ENCODE assay signal across 1 cellular context in the genomic region with DNA sequence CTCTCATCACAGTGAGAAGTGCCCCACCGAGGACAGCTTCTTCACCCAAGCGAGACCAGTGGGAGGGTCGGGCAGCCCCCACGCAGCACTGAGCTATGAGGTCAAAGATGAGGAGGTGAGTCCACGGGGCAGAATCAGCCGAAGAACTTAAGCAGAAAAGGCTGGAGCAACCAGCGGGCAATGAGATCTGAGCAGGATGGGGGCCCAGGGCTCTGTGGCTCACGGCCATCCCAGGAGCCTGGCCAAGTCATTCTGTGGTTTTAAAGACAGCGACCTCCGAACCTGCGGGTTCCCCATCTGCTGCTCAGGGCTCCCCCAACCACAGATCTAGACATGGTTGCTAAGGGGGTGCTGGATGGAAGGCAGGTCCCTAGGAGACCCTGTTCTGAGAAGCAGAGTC.
TF ChIP-seq lines count a peak whose summit lies in the region.

No MANE protein-coding gene starts in this region.

TF ChIP-seq in H1, 55 proteins besides CTCF, POLR2A, EP300 and RAD21:
- TF ChIP-seq RBBP5 (IDR thresholded peaks at IDR 0.05; ENCODE audit: borderline replicate concordance, low read depth, low read length) (no peak), TCF12 (IDR thresholded peaks at IDR 0.05; ENCODE audit: low read depth, low read length) (no peak), CTBP2 (IDR thresholded peaks at IDR 0.05; ENCODE audit: borderline replicate concordance, insufficient read depth, insufficient read length, low read length) (no peak), CHD2 (IDR thresholded peaks at IDR 0.05; ENCODE audit: low read length) (no peak), FOSL1 (IDR thresholded peaks at IDR 0.05; ENCODE audit: insufficient read depth, low read depth, low read length) (no peak), SIN3A (conservative IDR thresholded peaks at IDR 0.05 in 1 of 2, IDR thresholded peaks at IDR 0.05 in 1 of 2; ENCODE audit: low read depth in 1 of 2, low read length in 2 of 2) (no peak), JUND (IDR thresholded peaks at IDR 0.05; ENCODE audit: low read length) (no peak), TBP (IDR thresholded peaks at IDR 0.05; ENCODE audit: low read depth, low read length) (no peak), CBX5 (IDR thresholded peaks at IDR 0.05; ENCODE audit: low read depth, low read length) (no peak), BACH1 (IDR thresholded peaks at IDR 0.05; ENCODE audit: low read length) (no peak), ZNF274 (IDR thresholded peaks at IDR 0.05; ENCODE audit: borderline replicate concordance, extremely low read depth, low read length) (no peak), RNF2 (IDR thresholded peaks at IDR 0.05; ENCODE audit: borderline replicate concordance, low read depth, low read length, missing control alignments, poor library complexity, severe bottlenecking) (no peak)
- TF ChIP-seq, protein P1, sequence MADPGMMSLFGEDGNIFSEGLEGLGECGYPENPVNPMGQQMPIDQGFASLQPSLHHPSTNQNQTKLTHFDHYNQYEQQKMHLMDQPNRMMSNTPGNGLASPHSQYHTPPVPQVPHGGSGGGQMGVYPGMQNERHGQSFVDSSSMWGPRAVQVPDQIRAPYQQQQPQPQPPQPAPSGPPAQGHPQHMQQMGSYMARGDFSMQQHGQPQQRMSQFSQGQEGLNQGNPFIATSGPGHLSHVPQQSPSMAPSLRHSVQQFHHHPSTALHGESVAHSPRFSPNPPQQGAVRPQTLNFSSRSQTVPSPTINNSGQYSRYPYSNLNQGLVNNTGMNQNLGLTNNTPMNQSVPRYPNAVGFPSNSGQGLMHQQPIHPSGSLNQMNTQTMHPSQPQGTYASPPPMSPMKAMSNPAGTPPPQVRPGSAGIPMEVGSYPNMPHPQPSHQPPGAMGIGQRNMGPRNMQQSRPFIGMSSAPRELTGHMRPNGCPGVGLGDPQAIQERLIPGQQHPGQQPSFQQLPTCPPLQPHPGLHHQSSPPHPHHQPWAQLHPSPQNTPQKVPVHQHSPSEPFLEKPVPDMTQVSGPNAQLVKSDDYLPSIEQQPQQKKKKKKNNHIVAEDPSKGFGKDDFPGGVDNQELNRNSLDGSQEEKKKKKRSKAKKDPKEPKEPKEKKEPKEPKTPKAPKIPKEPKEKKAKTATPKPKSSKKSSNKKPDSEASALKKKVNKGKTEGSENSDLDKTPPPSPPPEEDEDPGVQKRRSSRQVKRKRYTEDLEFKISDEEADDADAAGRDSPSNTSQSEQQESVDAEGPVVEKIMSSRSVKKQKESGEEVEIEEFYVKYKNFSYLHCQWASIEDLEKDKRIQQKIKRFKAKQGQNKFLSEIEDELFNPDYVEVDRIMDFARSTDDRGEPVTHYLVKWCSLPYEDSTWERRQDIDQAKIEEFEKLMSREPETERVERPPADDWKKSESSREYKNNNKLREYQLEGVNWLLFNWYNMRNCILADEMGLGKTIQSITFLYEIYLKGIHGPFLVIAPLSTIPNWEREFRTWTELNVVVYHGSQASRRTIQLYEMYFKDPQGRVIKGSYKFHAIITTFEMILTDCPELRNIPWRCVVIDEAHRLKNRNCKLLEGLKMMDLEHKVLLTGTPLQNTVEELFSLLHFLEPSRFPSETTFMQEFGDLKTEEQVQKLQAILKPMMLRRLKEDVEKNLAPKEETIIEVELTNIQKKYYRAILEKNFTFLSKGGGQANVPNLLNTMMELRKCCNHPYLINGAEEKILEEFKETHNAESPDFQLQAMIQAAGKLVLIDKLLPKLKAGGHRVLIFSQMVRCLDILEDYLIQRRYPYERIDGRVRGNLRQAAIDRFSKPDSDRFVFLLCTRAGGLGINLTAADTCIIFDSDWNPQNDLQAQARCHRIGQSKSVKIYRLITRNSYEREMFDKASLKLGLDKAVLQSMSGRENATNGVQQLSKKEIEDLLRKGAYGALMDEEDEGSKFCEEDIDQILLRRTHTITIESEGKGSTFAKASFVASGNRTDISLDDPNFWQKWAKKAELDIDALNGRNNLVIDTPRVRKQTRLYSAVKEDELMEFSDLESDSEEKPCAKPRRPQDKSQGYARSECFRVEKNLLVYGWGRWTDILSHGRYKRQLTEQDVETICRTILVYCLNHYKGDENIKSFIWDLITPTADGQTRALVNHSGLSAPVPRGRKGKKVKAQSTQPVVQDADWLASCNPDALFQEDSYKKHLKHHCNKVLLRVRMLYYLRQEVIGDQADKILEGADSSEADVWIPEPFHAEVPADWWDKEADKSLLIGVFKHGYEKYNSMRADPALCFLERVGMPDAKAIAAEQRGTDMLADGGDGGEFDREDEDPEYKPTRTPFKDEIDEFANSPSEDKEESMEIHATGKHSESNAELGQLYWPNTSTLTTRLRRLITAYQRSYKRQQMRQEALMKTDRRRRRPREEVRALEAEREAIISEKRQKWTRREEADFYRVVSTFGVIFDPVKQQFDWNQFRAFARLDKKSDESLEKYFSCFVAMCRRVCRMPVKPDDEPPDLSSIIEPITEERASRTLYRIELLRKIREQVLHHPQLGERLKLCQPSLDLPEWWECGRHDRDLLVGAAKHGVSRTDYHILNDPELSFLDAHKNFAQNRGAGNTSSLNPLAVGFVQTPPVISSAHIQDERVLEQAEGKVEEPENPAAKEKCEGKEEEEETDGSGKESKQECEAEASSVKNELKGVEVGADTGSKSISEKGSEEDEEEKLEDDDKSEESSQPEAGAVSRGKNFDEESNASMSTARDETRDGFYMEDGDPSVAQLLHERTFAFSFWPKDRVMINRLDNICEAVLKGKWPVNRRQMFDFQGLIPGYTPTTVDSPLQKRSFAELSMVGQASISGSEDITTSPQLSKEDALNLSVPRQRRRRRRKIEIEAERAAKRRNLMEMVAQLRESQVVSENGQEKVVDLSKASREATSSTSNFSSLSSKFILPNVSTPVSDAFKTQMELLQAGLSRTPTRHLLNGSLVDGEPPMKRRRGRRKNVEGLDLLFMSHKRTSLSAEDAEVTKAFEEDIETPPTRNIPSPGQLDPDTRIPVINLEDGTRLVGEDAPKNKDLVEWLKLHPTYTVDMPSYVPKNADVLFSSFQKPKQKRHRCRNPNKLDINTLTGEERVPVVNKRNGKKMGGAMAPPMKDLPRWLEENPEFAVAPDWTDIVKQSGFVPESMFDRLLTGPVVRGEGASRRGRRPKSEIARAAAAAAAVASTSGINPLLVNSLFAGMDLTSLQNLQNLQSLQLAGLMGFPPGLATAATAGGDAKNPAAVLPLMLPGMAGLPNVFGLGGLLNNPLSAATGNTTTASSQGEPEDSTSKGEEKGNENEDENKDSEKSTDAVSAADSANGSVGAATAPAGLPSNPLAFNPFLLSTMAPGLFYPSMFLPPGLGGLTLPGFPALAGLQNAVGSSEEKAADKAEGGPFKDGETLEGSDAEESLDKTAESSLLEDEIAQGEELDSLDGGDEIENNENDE (IDR thresholded peaks at IDR 0.05; ENCODE audit: insufficient replicate concordance, low read length): no peak
- TF ChIP-seq, protein P2, sequence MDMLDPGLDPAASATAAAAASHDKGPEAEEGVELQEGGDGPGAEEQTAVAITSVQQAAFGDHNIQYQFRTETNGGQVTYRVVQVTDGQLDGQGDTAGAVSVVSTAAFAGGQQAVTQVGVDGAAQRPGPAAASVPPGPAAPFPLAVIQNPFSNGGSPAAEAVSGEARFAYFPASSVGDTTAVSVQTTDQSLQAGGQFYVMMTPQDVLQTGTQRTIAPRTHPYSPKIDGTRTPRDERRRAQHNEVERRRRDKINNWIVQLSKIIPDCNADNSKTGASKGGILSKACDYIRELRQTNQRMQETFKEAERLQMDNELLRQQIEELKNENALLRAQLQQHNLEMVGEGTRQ (IDR thresholded peaks at IDR 0.05; ENCODE audit: low read length): no peak
- TF ChIP-seq, protein P3, sequence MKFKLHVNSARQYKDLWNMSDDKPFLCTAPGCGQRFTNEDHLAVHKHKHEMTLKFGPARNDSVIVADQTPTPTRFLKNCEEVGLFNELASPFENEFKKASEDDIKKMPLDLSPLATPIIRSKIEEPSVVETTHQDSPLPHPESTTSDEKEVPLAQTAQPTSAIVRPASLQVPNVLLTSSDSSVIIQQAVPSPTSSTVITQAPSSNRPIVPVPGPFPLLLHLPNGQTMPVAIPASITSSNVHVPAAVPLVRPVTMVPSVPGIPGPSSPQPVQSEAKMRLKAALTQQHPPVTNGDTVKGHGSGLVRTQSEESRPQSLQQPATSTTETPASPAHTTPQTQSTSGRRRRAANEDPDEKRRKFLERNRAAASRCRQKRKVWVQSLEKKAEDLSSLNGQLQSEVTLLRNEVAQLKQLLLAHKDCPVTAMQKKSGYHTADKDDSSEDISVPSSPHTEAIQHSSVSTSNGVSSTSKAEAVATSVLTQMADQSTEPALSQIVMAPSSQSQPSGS (IDR thresholded peaks at IDR 0.05; ENCODE audit: low read length): no peak
